Comparison of ENCODE assay signal across 20 cellular contexts in the genomic region with DNA sequence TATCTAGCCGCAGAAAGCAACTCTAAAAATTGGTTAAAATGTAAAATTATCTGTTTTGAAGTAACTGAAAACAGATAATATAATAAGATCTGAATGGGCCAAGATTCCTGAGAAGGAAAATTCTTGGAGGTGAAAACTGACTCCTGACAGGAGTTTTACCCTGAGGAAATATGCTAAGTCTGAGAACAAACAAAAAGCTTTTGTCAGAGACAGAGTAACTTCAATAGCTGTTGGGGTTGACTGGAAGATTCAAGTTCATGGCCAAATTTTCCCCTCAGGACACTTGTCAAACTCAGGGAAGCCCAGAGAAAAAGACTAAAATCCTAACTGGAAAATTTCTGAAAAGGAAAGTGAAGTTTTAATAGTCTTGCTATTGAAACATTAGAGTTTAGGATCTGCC. TPM values are rescaled to one million over a fixed set of nuclear protein-coding genes. Genes with fewer than 3 reads are reported as not detected.
DNase-seq lines count a peak whose midpoint lies in the region; ATAC-seq and TF ChIP-seq lines count a peak whose summit lies in the region.
"Had no signal": no experiment of that assay in that cellular context is flagged by ENCODE, and none has a peak within 500 bp of the region (broad histone marks: within the 10 kb centered on the region; RNA-seq: fewer than 3 reads in every experiment).

No MANE protein-coding gene starts in this region.

- H3K36me3 ChIP-seq in GM23338 (ENCODE audit: insufficient read depth) (no peaks in the 10 kb centered on the region), endodermal cell (ENCODE audit: control insufficient read depth, insufficient read depth, low read length) (no peaks in the 10 kb centered on the region), stomach (no peaks in the 10 kb centered on the region)
- H3K36me3 ChIP-seq: BE2C had no signal

- H3K4me3 ChIP-seq in GM23338 (no peak overlapping the region), endodermal cell (ENCODE audit: low read length) (peak overlapping the region; percentile 59), stomach (no peak overlapping the region)

- H3K4me2 ChIP-seq in GM23338 = 0 out of 2 replicates have a peak overlapping the region, but pooled peaks have one; percentile 2

- H3K27me3 ChIP-seq in GM23338 (ENCODE audit: insufficient read depth) (no peaks in the 10 kb centered on the region), endodermal cell (ENCODE audit: control insufficient read depth, insufficient read depth, low read length, poor library complexity, severe bottlenecking) (no peaks in the 10 kb centered on the region), stomach (peaks cover 0 to 13% (median 0%) of the 10 kb centered on the region in 3 donors)
- H3K27me3 ChIP-seq: BE2C had no signal

- DNase-seq in GM23338 (ENCODE audit: low spot score) = peak; percentile 37
- DNase-seq in SK-MEL-5 (ENCODE audit: low read depth, low spot score) = peak; percentile 22
- DNase-seq in endodermal cell = no peak
- peak; percentile 22 for DNase-seq in iPS-NIHi7 (ENCODE audit: extremely low spot score)
- no peak for DNase-seq in stomach
- no peak for DNase-seq in HT-29 (ENCODE audit: low spot score)
- no peak for DNase-seq in activated CD4-positive, CD25-positive, alpha-beta regulatory T cell (lab: John Stamatoyannopoulos, UW)
- DNase-seq: ACHN; BE2C; C1 segment of cervical spinal cord; CD4-positive, CD25-positive, alpha-beta regulatory T cell; CD8-positive, alpha-beta memory T cell; COR-L47; DMS 273 treated with DMSO at 0.1 percent for 48 hours; DMS53; DND-41; GOT3; H9 had no signal

- peak; percentile 46; the same call in 2 of the 3 replicates for ATAC-seq in GM23338
- ATAC-seq: HepG2 had no signal

- H3K36me3 Mint-ChIP-seq in GM23338 (ENCODE audit: low read depth) = peaks cover 14% of the 10 kb centered on the region
- peaks cover 14% of the 10 kb centered on the region for H3K36me3 Mint-ChIP-seq in endodermal cell (ENCODE audit: low read depth)
- H3K36me3 Mint-ChIP-seq: CD4-positive, CD25-positive, alpha-beta regulatory T cell; IgD-negative memory B cell had no signal

- intact Hi-C loops in stomach (cut with DNase I; ENCODE audit: low total_unique reads) = no loop called here

- in situ Hi-C loops in SK-MEL-5 (cut with HindIII; ENCODE audit: low pct_unique_long_range_greater_than_20kb, low sequenced_read_pairs) = no loop called here

- H3K9ac ChIP-seq in endodermal cell (ENCODE audit: extremely low read depth, low read length, poor library complexity, severe bottlenecking) = no peak overlapping the region

- no peaks in the 10 kb centered on the region for H4K20me1 ChIP-seq in GM23338 (replicated peaks; ENCODE audit: insufficient read depth)

- peaks cover 2% of the 10 kb centered on the region for H3K27me3 Mint-ChIP-seq in GM23338 (ENCODE audit: insufficient read depth, low read depth, poor library complexity)
- peaks cover 2% of the 10 kb centered on the region for H3K27me3 Mint-ChIP-seq in endodermal cell (ENCODE audit: insufficient read depth)

- H3K9me2 ChIP-seq in GM23338 (ENCODE audit: insufficient read depth) = no peaks in the 10 kb centered on the region

- no peaks in the 10 kb centered on the region for H3F3A ChIP-seq in GM23338 (replicated peaks; ENCODE audit: low read depth)

- no peak for TF ChIP-seq EP300 in stomach (IDR thresholded peaks at IDR 0.05)

- H3K79me2 ChIP-seq in GM23338 (replicated peaks; ENCODE audit: insufficient read depth) = no peaks in the 10 kb centered on the region

- H3K4me1 Mint-ChIP-seq in GM23338 (peaks cover 6% of the 10 kb centered on the region; the same call in 2 of the 3 replicates), endodermal cell (peaks cover 9% of the 10 kb centered on the region)
- H3K4me1 Mint-ChIP-seq: CD4-positive, CD25-positive, alpha-beta regulatory T cell; CD8-positive, alpha-beta memory T cell had no signal

- TF ChIP-seq POLR2A in stomach (IDR thresholded peaks at IDR 0.05) = no peak

- H3K4me1 ChIP-seq in GM23338 (ENCODE audit: insufficient read depth) (peaks cover 5% of the 10 kb centered on the region; the same call in 1 of the 2 replicates), endodermal cell (ENCODE audit: control insufficient read depth, insufficient read depth, low read length) (peaks cover 4% of the 10 kb centered on the region), stomach (no peaks in the 10 kb centered on the region)
- H3K4me1 ChIP-seq: BE2C had no signal

- H3K27ac Mint-ChIP-seq in GM23338 (no peak overlapping the region), endodermal cell (no peak overlapping the region)
- H3K27ac Mint-ChIP-seq: CD4-positive, CD25-positive, alpha-beta regulatory T cell; CD8-positive, alpha-beta memory T cell; H9; IgD-negative memory B cell had no signal

- H3K9me3 ChIP-seq in endodermal cell (ENCODE audit: control insufficient read depth, low read length) (peaks cover 8% of the 10 kb centered on the region), stomach (peaks cover 0 to 57% (median 25%) of the 10 kb centered on the region in 4 donors)
- H3K9me3 ChIP-seq: BE2C had no signal

- TF ChIP-seq CTCF in GM23338 (conservative IDR thresholded peaks at IDR 0.05; ENCODE audit: low read depth in 2 of 2) (no peak), endodermal cell (conservative IDR thresholded peaks at IDR 0.05) (no peak), stomach (IDR thresholded peaks at IDR 0.05) (no peak)

- H3K27ac ChIP-seq in GM23338 (ENCODE audit: low read depth) (no peak overlapping the region), endodermal cell (ENCODE audit: low read depth, low read length) (no peak overlapping the region), stomach (no peak overlapping the region)

- WGBS in endodermal cell (ENCODE audit: insufficient coverage in 1 of 2, insufficient read length in 1 of 2), 2 experiments = 88 to 90% methylated on average over 1 of the region's 1 CpG
- 86 to 95% (median 90%) methylated on average over 1 of the region's 1 CpG for WGBS in stomach, 5 donors

- no peak overlapping the region for H2AFZ ChIP-seq in GM23338

- H3K9me3 Mint-ChIP-seq in GM23338 = peaks cover 9% of the 10 kb centered on the region; the same call in 2 of the 3 replicates
- peaks cover 17% of the 10 kb centered on the region for H3K9me3 Mint-ChIP-seq in endodermal cell

- H3K4me3 Mint-ChIP-seq in GM23338 (no peak overlapping the region), endodermal cell (no peak overlapping the region)
- H3K4me3 Mint-ChIP-seq: CD4-positive, CD25-positive, alpha-beta regulatory T cell; CD8-positive, alpha-beta memory T cell; H9; IgD-negative memory B cell had no signal

RNA-seq across cellular contexts. Expression of a gene that starts 5.7 kb away (rescaled TPM):
- total RNA-seq in GM23338 (2014; rRNA removed; shearing (Covaris generic)) = 1.7 and 2.7 TPM in 2 replicates
- polyA plus RNA-seq in GM23338 (2016; fragmentation: Nextera tagmentation; extraction: Ambion mirVana) (0.87 and 1.3 TPM in 2 replicates), stomach (under 1 TPM; 0.15 to 0.38 (median 0.37) TPM)
- 0.40 and 0.43 TPM in 2 replicates for total RNA-seq in SK-MEL-5 (2014; rRNA removed; shearing (Covaris generic))
- 0.65 and 2.0 TPM in 2 replicates for polyA plus RNA-seq in SK-MEL-5 (2015; cell fraction: cytosol; rRNA removed)
- polyA plus RNA-seq in SK-MEL-5 (2015; cell fraction: nucleus; rRNA removed) = 1.3 TPM in 2 replicates
- total RNA-seq in endodermal cell (1 to 10 TPM; 1.7 to 3.3 TPM), stomach (10 to 100 TPM in 1 of 5 donors, 1 to 10 TPM in 1, under 1 TPM in 2, not detected in 1; 0.45 to 15.9 (median 1.7) TPM)
- polyA plus RNA-seq in endodermal cell (2013, experiment 1 of 2) = 1.0 TPM
- 1.2 TPM for polyA plus RNA-seq in endodermal cell (2013, experiment 2 of 2)
- total RNA-seq in HT-29 (2014; rRNA removed; shearing (Covaris generic)) = not detected in 2 replicates
- total RNA-seq: CD4-positive, CD25-positive, alpha-beta regulatory T cell; CD8-positive, alpha-beta memory T cell had no signal
- polyA plus RNA-seq: CD4-positive, CD25-positive, alpha-beta regulatory T cell; CD8-positive, alpha-beta memory T cell; IgD-negative memory B cell had no signal

RNA-seq across cellular contexts. Expression of a gene that starts 7.7 kb away (rescaled TPM):
- total RNA-seq in GM23338 (2014; rRNA removed; shearing (Covaris generic)) = 37.7 and 49.7 TPM in 2 replicates
- polyA plus RNA-seq in GM23338 (2016; fragmentation: Nextera tagmentation; extraction: Ambion mirVana) (18.7 and 20.0 TPM in 2 replicates), stomach (under 1 TPM in 2 of 3 donors, not detected in 1; 0.31 to 0.78 TPM)
- total RNA-seq in SK-MEL-5 (2014; rRNA removed; shearing (Covaris generic)) = 2.0 and 3.1 TPM in 2 replicates
- 4.8 and 5.3 TPM in 2 replicates for polyA plus RNA-seq in SK-MEL-5 (2015; cell fraction: cytosol; rRNA removed)
- 5.1 and 7.9 TPM in 2 replicates for polyA plus RNA-seq in SK-MEL-5 (2015; cell fraction: nucleus; rRNA removed)
- total RNA-seq in endodermal cell (10 to 100 TPM in 1 of 2 donors, 1 to 10 TPM in 1; 2.4 to 43.5 TPM), stomach (1 to 10 TPM in 3 of 5 donors, under 1 TPM in 2; 0.14 to 4.7 (median 1.8) TPM)
- 0.46 TPM for polyA plus RNA-seq in endodermal cell (2013, experiment 1 of 2)
- polyA plus RNA-seq in endodermal cell (2013, experiment 2 of 2) = 0.79 TPM
- not detected in 2 replicates for total RNA-seq in HT-29 (2014; rRNA removed; shearing (Covaris generic))
- total RNA-seq: CD4-positive, CD25-positive, alpha-beta regulatory T cell; CD8-positive, alpha-beta memory T cell had no signal
- polyA plus RNA-seq: CD8-positive, alpha-beta memory T cell; IgD-negative memory B cell had no signal

RNA-seq across cellular contexts. Expression of a gene that starts 22.6 kb away (rescaled TPM):
- total RNA-seq in GM23338 (2014; rRNA removed; shearing (Covaris generic)) = 0.23 and 0.52 TPM in 2 replicates
- 0.11 and 0.17 TPM in 2 replicates for polyA plus RNA-seq in GM23338 (2016; fragmentation: Nextera tagmentation; extraction: Ambion mirVana)
- total RNA-seq in SK-MEL-5 (2014; rRNA removed; shearing (Covaris generic)) = 0.21 and 0.43 TPM in 2 replicates
- polyA plus RNA-seq in SK-MEL-5 (2015; cell fraction: cytosol; rRNA removed) = 0.62 and 1.8 TPM in 2 replicates
- 0.09 and 0.54 TPM in 2 replicates for polyA plus RNA-seq in SK-MEL-5 (2015; cell fraction: nucleus; rRNA removed)
- 1 to 10 TPM in 1 of 2 donors, under 1 TPM in 1; 0.66 to 2.0 TPM for total RNA-seq in endodermal cell
- 0.36 TPM for polyA plus RNA-seq in endodermal cell (2013, experiment 1 of 2)
- polyA plus RNA-seq in endodermal cell (2013, experiment 2 of 2) = 0.29 TPM
- total RNA-seq in stomach = 1 to 10 TPM in 1 of 5 donors, under 1 TPM in 1, not detected in 3; under 0.01 to 1.3 TPM
- polyA plus RNA-seq in stomach = under 1 TPM in 1 of 3 donors, not detected in 2; 0.15 TPM
- total RNA-seq in HT-29 (2014; rRNA removed; shearing (Covaris generic)) = not detected in 2 replicates
- total RNA-seq: CD4-positive, CD25-positive, alpha-beta regulatory T cell; CD8-positive, alpha-beta memory T cell; H9 had no signal
- polyA plus RNA-seq: CD4-positive, CD25-positive, alpha-beta regulatory T cell; CD8-positive, alpha-beta memory T cell; IgD-negative memory B cell had no signal

RNA-seq across cellular contexts. Expression of a gene that starts 27.0 kb away (rescaled TPM):
- total RNA-seq in GM23338 (2014; rRNA removed; shearing (Covaris generic)) = 15.3 and 19.4 TPM in 2 replicates
- polyA plus RNA-seq in GM23338 (2016; fragmentation: Nextera tagmentation; extraction: Ambion mirVana) (4.7 and 5.2 TPM in 2 replicates), stomach (under 1 TPM; 0.15 to 0.46 (median 0.31) TPM)
- 0.13 and 0.21 TPM in 2 replicates for total RNA-seq in SK-MEL-5 (2014; rRNA removed; shearing (Covaris generic))
- polyA plus RNA-seq in SK-MEL-5 (2015; cell fraction: cytosol; rRNA removed) = 0.11 and 0.32 TPM in 2 replicates
- polyA plus RNA-seq in SK-MEL-5 (2015; cell fraction: nucleus; rRNA removed) = 0.33 and 0.44 TPM in 2 replicates
- total RNA-seq in endodermal cell (10 to 100 TPM in 1 of 2 donors, 1 to 10 TPM in 1; 4.3 to 17.7 TPM), stomach (1 to 10 TPM in 1 of 5 donors, not detected in 4; 3.7 TPM)
- polyA plus RNA-seq in endodermal cell (2013, experiment 1 of 2) = 2.6 TPM
- polyA plus RNA-seq in endodermal cell (2013, experiment 2 of 2) = 2.9 TPM
- 0.03 TPM in 1 of 2 replicates, not detected in the other for total RNA-seq in HT-29 (2014; rRNA removed; shearing (Covaris generic))
- total RNA-seq: CD4-positive, CD25-positive, alpha-beta regulatory T cell; CD8-positive, alpha-beta memory T cell had no signal
- polyA plus RNA-seq: CD4-positive, CD25-positive, alpha-beta regulatory T cell; CD8-positive, alpha-beta memory T cell; IgD-negative memory B cell had no signal

RNA-seq across cellular contexts. Expression of a gene that starts 32.9 kb away (rescaled TPM):
- total RNA-seq in GM23338 (2014; rRNA removed; shearing (Covaris generic)) = 28.6 and 34.2 TPM in 2 replicates
- polyA plus RNA-seq in GM23338 (2016; fragmentation: Nextera tagmentation; extraction: Ambion mirVana) = 7.1 and 9.3 TPM in 2 replicates
- total RNA-seq in SK-MEL-5 (2014; rRNA removed; shearing (Covaris generic)) = 0.95 and 1.8 TPM in 2 replicates
- 1.9 and 5.8 TPM in 2 replicates for polyA plus RNA-seq in SK-MEL-5 (2015; cell fraction: cytosol; rRNA removed)
- 0.47 and 1.2 TPM in 2 replicates for polyA plus RNA-seq in SK-MEL-5 (2015; cell fraction: nucleus; rRNA removed)
- total RNA-seq in endodermal cell = 10 to 100 TPM; 28.4 to 32.1 TPM
- 29.2 TPM for polyA plus RNA-seq in endodermal cell (2013, experiment 1 of 2)
- 28.6 TPM for polyA plus RNA-seq in endodermal cell (2013, experiment 2 of 2)
- 1 to 10 TPM in 1 of 5 donors, under 1 TPM in 1, not detected in 3; 0.43 to 3.3 TPM for total RNA-seq in stomach
- polyA plus RNA-seq in stomach = 1 to 10 TPM in 1 of 3 donors, under 1 TPM in 2; 0.53 to 1.3 (median 0.61) TPM
- 0.13 TPM in 1 of 2 replicates, not detected in the other for total RNA-seq in HT-29 (2014; rRNA removed; shearing (Covaris generic))
- total RNA-seq: CD4-positive, CD25-positive, alpha-beta regulatory T cell; CD8-positive, alpha-beta memory T cell had no signal
- polyA plus RNA-seq: CD4-positive, CD25-positive, alpha-beta regulatory T cell; CD8-positive, alpha-beta memory T cell; IgD-negative memory B cell had no signal

Comparison
In these comparisons a context has a peak if more than half of its experiments do, and no peak if none do; other contexts are left out.
1. DNase-seq: peak in GM23338 (single experiment), SK-MEL-5 (single experiment) and iPS-NIHi7 (single experiment); none in endodermal cell (single experiment), stomach (single experiment), HT-29 (single experiment) and activated CD4-positive, CD25-positive, alpha-beta regulatory T cell (0 of 4).